Comparison of ENCODE assay signal across 2 cellular contexts in the genomic region with DNA sequence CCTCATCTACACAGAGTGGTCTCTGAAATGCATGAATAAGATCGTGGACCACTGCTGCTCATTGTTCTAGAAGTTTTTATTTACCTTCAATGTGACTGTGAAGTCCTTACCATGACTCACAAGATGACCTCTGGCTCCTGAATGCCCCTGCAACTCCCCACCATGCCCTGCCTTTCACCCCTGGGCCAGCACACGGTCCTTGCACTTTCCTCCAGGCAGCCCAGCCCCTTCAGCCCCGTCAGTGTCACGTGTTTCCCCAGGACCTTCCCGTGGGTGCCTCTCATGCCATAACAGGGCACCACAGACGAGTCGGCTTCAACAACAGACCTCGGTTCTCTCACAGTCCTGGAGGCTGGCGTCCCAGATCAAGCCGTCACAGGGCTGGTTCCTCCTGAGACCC.
A peak's percentile ranks its signal among the peaks of the same experiment; 100 is the strongest.
TF ChIP-seq lines count a peak whose summit lies in the region.

No MANE protein-coding gene starts in this region.

TF ChIP-seq in H1, 55 proteins besides CTCF, POLR2A, EP300 and RAD21:
- TF ChIP-seq POLR2AphosphoS5 (IDR thresholded peaks at IDR 0.05; ENCODE audit: low read depth, low read length) = 0 out of 2 replicates have a peak, but pooled peaks have one; percentile 6
- no peak for TF ChIP-seq KDM5A (IDR thresholded peaks at IDR 0.05; ENCODE audit: low read length)

TF ChIP-seq in HEK293T, 16 proteins besides CTCF, POLR2A, EP300 and RAD21:
- no peak for TF ChIP-seq ARNT (IDR thresholded peaks at IDR 0.05)
- no peak for TF ChIP-seq FOXA1 (IDR thresholded peaks at IDR 0.05)
- no peak for TF ChIP-seq NFRKB (IDR thresholded peaks at IDR 0.05)
- no peak for TF ChIP-seq ELF4 (IDR thresholded peaks at IDR 0.05)
- no peak for TF ChIP-seq SP1 (IDR thresholded peaks at IDR 0.05)
- no peak for TF ChIP-seq TARDBP (IDR thresholded peaks at IDR 0.05)
- TF ChIP-seq CTBP1 (IDR thresholded peaks at IDR 0.05; ENCODE audit: borderline replicate concordance) = no peak
- TF ChIP-seq, protein P1, sequence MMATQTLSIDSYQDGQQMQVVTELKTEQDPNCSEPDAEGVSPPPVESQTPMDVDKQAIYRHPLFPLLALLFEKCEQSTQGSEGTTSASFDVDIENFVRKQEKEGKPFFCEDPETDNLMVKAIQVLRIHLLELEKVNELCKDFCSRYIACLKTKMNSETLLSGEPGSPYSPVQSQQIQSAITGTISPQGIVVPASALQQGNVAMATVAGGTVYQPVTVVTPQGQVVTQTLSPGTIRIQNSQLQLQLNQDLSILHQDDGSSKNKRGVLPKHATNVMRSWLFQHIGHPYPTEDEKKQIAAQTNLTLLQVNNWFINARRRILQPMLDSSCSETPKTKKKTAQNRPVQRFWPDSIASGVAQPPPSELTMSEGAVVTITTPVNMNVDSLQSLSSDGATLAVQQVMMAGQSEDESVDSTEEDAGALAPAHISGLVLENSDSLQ (IDR thresholded peaks at IDR 0.05) = no peak
- TF ChIP-seq HDGF (IDR thresholded peaks at IDR 0.05; ENCODE audit: borderline replicate concordance) = no peak
- TF ChIP-seq FOXM1 (IDR thresholded peaks at IDR 0.05; ENCODE audit: borderline replicate concordance) = no peak
- TF ChIP-seq SUZ12 (IDR thresholded peaks at IDR 0.05) = no peak
